ENCODE assay signal across 1 cellular context in genomic region chr2:102245266-102246151, GRCh38.
TF ChIP-seq lines count a peak whose summit lies in the region.

No MANE protein-coding gene starts in this region.

TF ChIP-seq in HepG2, 621 proteins besides CTCF, POLR2A, EP300 and RAD21:
- no peak for TF ChIP-seq SNRNP70 (IDR thresholded peaks at IDR 0.05; ENCODE audit: low read depth, low read length)
